ENCODE assay signal across 25 cellular contexts in the genomic region with DNA sequence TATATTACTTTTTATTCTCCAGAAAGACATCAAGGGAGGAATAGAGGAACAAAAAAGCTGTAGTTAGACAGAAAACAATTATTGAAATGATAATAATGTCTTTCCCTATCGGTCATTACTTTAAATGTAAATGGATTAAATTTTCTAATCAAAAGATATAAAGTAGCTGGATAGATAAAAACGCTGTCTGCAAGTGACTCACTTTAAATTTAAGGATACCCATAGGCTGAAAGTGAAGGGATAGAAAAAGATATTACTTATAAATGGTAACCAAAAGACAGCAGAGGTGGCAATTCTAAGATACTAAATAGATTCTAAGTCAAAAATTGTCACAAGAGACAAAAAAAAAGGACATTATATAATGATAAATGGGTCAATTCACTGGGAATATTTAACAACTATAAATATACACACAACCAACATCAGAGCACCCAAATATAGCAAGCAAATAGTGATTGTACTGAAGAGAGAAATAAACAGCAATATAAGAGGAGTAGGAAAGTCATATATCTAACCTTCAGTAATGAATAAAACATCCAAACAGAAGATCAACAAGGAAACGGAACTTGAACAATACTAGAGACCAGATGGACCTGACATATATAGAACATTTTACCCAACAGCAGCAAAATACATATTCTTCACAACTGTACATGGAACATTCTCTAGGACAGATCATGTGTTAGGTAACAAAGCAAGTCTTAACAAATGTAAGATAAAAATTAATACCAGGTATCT.
DNase-seq lines count a peak whose midpoint lies in the region; ATAC-seq, FAIRE-seq and TF ChIP-seq lines count a peak whose summit lies in the region.
"Had no signal": no experiment of that assay in that cellular context is flagged by ENCODE, and none has a peak within 500 bp of the region (broad histone marks: within the 10 kb centered on the region; RNA-seq: fewer than 3 reads in every experiment).

No MANE protein-coding gene starts in this region.

- DNase-seq in A549 (ENCODE audit: low read depth in 1 of 2, low spot score in 1 of 2) (no peak), H54 (ENCODE audit: insufficient read length, low spot score) (no peak), GM12878 (ENCODE audit: low read depth, low spot score) (no peak), amygdala (lab: John Stamatoyannopoulos, UW) (no peak), amniotic stem cell (lab: John Stamatoyannopoulos, UW) (no peak)
- DNase-seq in stimulated activated CD4-positive, alpha-beta T cell treated with anti-CD3 and anti-CD28 coated beads, Interleukin-4, amount 100 ng/mL, for 1 hour, result no peak
- DNase-seq: ACHN; BE2C; C1 segment of cervical spinal cord; CD4-positive, alpha-beta memory T cell; CD4-positive, CD25-positive, alpha-beta regulatory T cell; CD8-positive, alpha-beta memory T cell; COR-L47; DMS 273 treated with DMSO at 0.1 percent for 48 hours; DMS153; DMS53; DMS79; DND-41; EL; GDM1 had no signal

- H3K27ac ChIP-seq in A549 (no peak overlapping the region), GM12878 (ENCODE audit: control insufficient read depth, insufficient read depth) (no peak overlapping the region)
- H3K27ac ChIP-seq: 22Rv1, BLaER1 had no signal

- in situ Hi-C loops in GM12878 (cut with MboI), result no loop called here

- H4K20me1 ChIP-seq in GM12878 (ENCODE audit: control insufficient read depth, insufficient read depth), result no peaks in the 10 kb centered on the region
- H4K20me1 ChIP-seq: BLaER1 had no signal

- CTCF ChIA-PET in A549 (lab: Yijun Ruan, JAX), result interaction anchor here (0.6 kb wide), 2 partner anchors 11 to 1036 kb away, joined by 3 read pairs; no protein-coding TSS in a partner anchor
- CTCF ChIA-PET in GM12878 (lab: Yijun Ruan, JAX), result no interaction called here

- no TSS peak for BruUV-seq in GM12878 (replicated peaks; lab: Mats Ljungman, UMichigan)

- POLR2A ChIA-PET in A549 (lab: Yijun Ruan, JAX), result no interaction called here
- POLR2A ChIA-PET in GM12878 (lab: Charles Lee), result no interaction called here

- H2AFZ ChIP-seq in GM12878 (ENCODE audit: control insufficient read depth, low read depth, low read length), result no peak overlapping the region

- H3K9ac ChIP-seq in GM12878 (ENCODE audit: control insufficient read depth, insufficient read depth, low read length), result no peak overlapping the region
- H3K9ac ChIP-seq: BLaER1 had no signal

- SMC1A ChIA-PET in GM12878 (lab: Charles Lee; ENCODE audit: uncharacterized antibody, unreplicated experiment), result interaction anchor here (0.7 to 1.6 kb wide), 3 partner anchors 30 to 38 kb away, joined by 3 to 7 read pairs (median 3); no protein-coding TSS in a partner anchor

- H3K36me3 ChIP-seq in GM12878 (ENCODE audit: control insufficient read depth in 2 of 2, insufficient read depth in 2 of 2, low read length in 1 of 2), result no peaks in the 10 kb centered on the region
- H3K36me3 ChIP-seq: BE2C had no signal

- TF ChIP-seq EP300 in A549 (IDR thresholded peaks at IDR 0.05) (no peak), GM12878 (IDR thresholded peaks at IDR 0.05; ENCODE audit: borderline replicate concordance in 1 of 2, control insufficient read depth in 1 of 2, low read depth in 2 of 2, low read length in 2 of 2) (no peak)

- RAD21 ChIA-PET in GM12878 (lab: Charles Lee; ENCODE audit: unreplicated experiment), result interaction anchor here (1.4 to 2.1 kb wide), 2 partner anchors 10 to 18 kb away, joined by 3 to 5 read pairs; no protein-coding TSS in a partner anchor

- intact Hi-C loops in GM12878 (cut with micrococcal nuclease; ENCODE audit: unreplicated experiment), result no loop called here

- H3K4me2 ChIP-seq in A549 (no peak overlapping the region), GM12878 (ENCODE audit: control insufficient read depth, insufficient read depth) (no peak overlapping the region)
- H3K4me2 ChIP-seq: BLaER1 had no signal

- peak; percentile 76 for FAIRE-seq in A549 (lab: Jason Lieb, UNC)
- FAIRE-seq in H54 (lab: Jason Lieb, UNC), result peak; percentile 75
- FAIRE-seq in GM12878 (lab: Jason Lieb, UNC), result no peak
- FAIRE-seq: GM12891 had no signal

- no peak for ATAC-seq in A549
- no peak for ATAC-seq in GM12878
- ATAC-seq in GM18519 (IDR thresholded peaks at IDR 0.05; ENCODE audit: low FRiP score, unreplicated experiment), result no peak

- no peak overlapping the region for H3K4me3 ChIP-seq in A549
- no peak overlapping the region for H3K4me3 ChIP-seq in GM12878
- H3K4me3 ChIP-seq: BLaER1 had no signal

- 89% methylated on average over 3 of the region's 3 CpGs for WGBS in A549 (ENCODE audit: missing lambda C conversion rate)
- WGBS in GM12878 (ENCODE audit: insufficient coverage, insufficient replicate concordance, low lambda C conversion rate, missing lambda C conversion rate), result 98% methylated on average over 3 of the region's 3 CpGs

- no peak for TF ChIP-seq RAD21 in A549 (conservative IDR thresholded peaks at IDR 0.05 in 1 of 2, IDR thresholded peaks at IDR 0.05 in 1 of 2)
- TF ChIP-seq RAD21 in GM12878 (IDR thresholded peaks at IDR 0.05; ENCODE audit: insufficient read depth, low read depth, low read length), result no peak

- no peaks in the 10 kb centered on the region for H3K79me2 ChIP-seq in GM12878 (ENCODE audit: control insufficient read depth, insufficient read depth, low read length)

- TF ChIP-seq CTCF in A549 (IDR thresholded peaks at IDR 0.05), result no peak
- no peak for TF ChIP-seq CTCF in GM12878 (IDR thresholded peaks at IDR 0.05 in 2 of 3, conservative IDR thresholded peaks at IDR 0.05 in 1 of 3; ENCODE audit: control insufficient read depth in 2 of 3, extremely low read depth in 1 of 3, insufficient read depth in 1 of 3, low read depth in 3 of 3, low read length in 3 of 3)
- peak; percentile 24 for TF ChIP-seq CTCF in subcutaneous adipose tissue (IDR thresholded peaks at IDR 0.05; ENCODE audit: low read depth)

- no peaks in the 10 kb centered on the region for H3K27me3 ChIP-seq in GM12878 (replicated peaks in 1 of 2; ENCODE audit: control insufficient read depth in 2 of 2, insufficient read depth in 2 of 2, low read length in 1 of 2)
- H3K27me3 ChIP-seq: BE2C, BLaER1 had no signal

- TF ChIP-seq POLR2A in A549 (IDR thresholded peaks at IDR 0.05; ENCODE audit: low read length), result no peak
- TF ChIP-seq POLR2A in H54 (IDR thresholded peaks at IDR 0.05; ENCODE audit: low read depth, low read length), result no peak
- no peak for TF ChIP-seq POLR2A in GM12878 (IDR thresholded peaks at IDR 0.05; ENCODE audit: low read depth, low read length)

- H3K9me3 ChIP-seq in A549 (peaks cover 10% of the 10 kb centered on the region; the same call in 2 of the 3 replicates), GM12878 (replicated peaks; ENCODE audit: control insufficient read depth, insufficient read depth, low read length) (peaks cover 9% of the 10 kb centered on the region)
- H3K9me3 ChIP-seq: BE2C had no signal

- H3K4me1 ChIP-seq in A549 (no peaks in the 10 kb centered on the region), GM12878 (ENCODE audit: control insufficient read depth, insufficient read depth, low read length) (peaks cover 14% of the 10 kb centered on the region)
- H3K4me1 ChIP-seq: BE2C, BLaER1 had no signal

TF ChIP-seq in A549, 52 proteins besides CTCF, POLR2A, EP300 and RAD21 (continues in another document):
- TF ChIP-seq, protein P1, sequence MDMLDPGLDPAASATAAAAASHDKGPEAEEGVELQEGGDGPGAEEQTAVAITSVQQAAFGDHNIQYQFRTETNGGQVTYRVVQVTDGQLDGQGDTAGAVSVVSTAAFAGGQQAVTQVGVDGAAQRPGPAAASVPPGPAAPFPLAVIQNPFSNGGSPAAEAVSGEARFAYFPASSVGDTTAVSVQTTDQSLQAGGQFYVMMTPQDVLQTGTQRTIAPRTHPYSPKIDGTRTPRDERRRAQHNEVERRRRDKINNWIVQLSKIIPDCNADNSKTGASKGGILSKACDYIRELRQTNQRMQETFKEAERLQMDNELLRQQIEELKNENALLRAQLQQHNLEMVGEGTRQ (IDR thresholded peaks at IDR 0.05), result no peak
- TF ChIP-seq JUNB (IDR thresholded peaks at IDR 0.05), result no peak
- TF ChIP-seq, protein P2, sequence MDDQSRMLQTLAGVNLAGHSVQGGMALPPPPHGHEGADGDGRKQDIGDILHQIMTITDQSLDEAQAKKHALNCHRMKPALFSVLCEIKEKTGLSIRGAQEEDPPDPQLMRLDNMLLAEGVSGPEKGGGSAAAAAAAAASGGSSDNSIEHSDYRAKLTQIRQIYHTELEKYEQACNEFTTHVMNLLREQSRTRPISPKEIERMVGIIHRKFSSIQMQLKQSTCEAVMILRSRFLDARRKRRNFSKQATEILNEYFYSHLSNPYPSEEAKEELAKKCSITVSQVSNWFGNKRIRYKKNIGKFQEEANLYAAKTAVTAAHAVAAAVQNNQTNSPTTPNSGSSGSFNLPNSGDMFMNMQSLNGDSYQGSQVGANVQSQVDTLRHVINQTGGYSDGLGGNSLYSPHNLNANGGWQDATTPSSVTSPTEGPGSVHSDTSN (IDR thresholded peaks at IDR 0.05), result no peak
- no peak for TF ChIP-seq CEBPB (IDR thresholded peaks at IDR 0.05)

TF ChIP-seq in GM12878, 131 proteins besides CTCF, POLR2A, EP300 and RAD21 (continues in another document):
- TF ChIP-seq NFXL1 (IDR thresholded peaks at IDR 0.05; ENCODE audit: borderline replicate concordance) (0 out of 2 replicates have a peak, but pooled peaks have one; percentile 69), ETV6 (conservative IDR thresholded peaks at IDR 0.05 in 1 of 2, IDR thresholded peaks at IDR 0.05 in 1 of 2; ENCODE audit: borderline replicate concordance in 1 of 2, low read depth in 1 of 2) (peak in 1 of 2 experiments; percentile 86; a peak in 1 of 4 replicates), EED (IDR thresholded peaks at IDR 0.05; ENCODE audit: low read depth) (no peak)
